ENCODE assay signal across 1 cellular context in genomic region chr6:36662827-36663256, GRCh38.
TF ChIP-seq lines count a peak whose summit lies in the region.

No MANE protein-coding gene starts in this region.

TF ChIP-seq in IMR-90, 13 proteins besides CTCF, POLR2A, EP300 and RAD21:
- TF ChIP-seq CEBPB (IDR thresholded peaks at IDR 0.05; ENCODE audit: low read depth, low read length) (peak; percentile 55), SMC3 (IDR thresholded peaks at IDR 0.05; ENCODE audit: low read depth, low read length) (no peak), RCOR1 (IDR thresholded peaks at IDR 0.05; ENCODE audit: insufficient replicate concordance, low read length) (no peak)
